26 cellular contexts compared by ENCODE assay signal in the genomic region with DNA sequence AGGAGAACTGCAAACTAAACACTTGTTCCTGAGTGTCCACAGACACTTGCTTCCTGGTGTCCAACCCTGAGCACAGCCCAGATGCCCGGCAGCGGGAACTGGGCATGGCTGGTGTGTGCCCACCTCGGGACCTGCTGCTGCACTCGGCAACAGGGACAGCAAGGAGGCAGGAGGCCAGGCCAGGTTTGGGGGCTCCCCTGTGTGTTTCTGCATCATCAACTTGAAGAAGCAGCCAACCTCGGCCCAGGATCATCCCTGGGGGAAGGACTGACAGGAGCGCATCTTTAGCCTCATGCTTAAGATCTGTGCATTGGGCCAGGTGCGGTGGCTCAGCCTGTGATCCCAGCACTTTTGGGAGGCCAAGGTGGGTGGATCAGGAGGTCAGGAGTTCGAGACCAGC.
"Had no signal": no experiment of that assay in that cellular context is flagged by ENCODE, and none has a peak within 500 bp of the region (broad histone marks: within the 10 kb centered on the region; RNA-seq: fewer than 3 reads in every experiment).

No MANE protein-coding gene starts in this region.

- H3K9me3 Mint-ChIP-seq: effector memory CD8-positive, alpha-beta T cell; immature natural killer cell; natural killer cell; neural progenitor cell; stimulated activated memory B cell treated with anti-CD40 and anti-IgM and Interleukin-4, amounts not matched to agents 10 μg/mL and 1 μg/mL and 100 μg/mL, for 72 hours had no signal

- H3K4me3 Mint-ChIP-seq: effector memory CD8-positive, alpha-beta T cell; immature natural killer cell; natural killer cell; neural progenitor cell; stimulated activated memory B cell treated with anti-CD40 and anti-IgM and Interleukin-4, amounts not matched to agents 10 μg/mL and 1 μg/mL and 100 μg/mL, for 72 hours had no signal

- H3K36me3 Mint-ChIP-seq: natural killer cell had no signal

- ATAC-seq: effector memory CD8-positive, alpha-beta T cell; heart right ventricle; lower lobe of right lung; natural killer cell; stimulated activated memory B cell treated with anti-CD40 and anti-IgM and Interleukin-4, amounts not matched to agents 10 μg/mL and 1 μg/mL and 100 μg/mL, for 72 hours; stimulated activated naive CD8-positive, alpha-beta T cell treated with anti-CD3 and anti-CD28 coated beads, Interleukin-15, Interleukin-2, amounts not matched to agents 100 U/mL and 50 U/mL, for 24 hours had no signal

- H3K27me3 Mint-ChIP-seq: effector memory CD8-positive, alpha-beta T cell; stimulated activated memory B cell treated with anti-CD40 and anti-IgM and Interleukin-4, amounts not matched to agents 10 μg/mL and 1 μg/mL and 100 μg/mL, for 72 hours had no signal

- H3K27ac Mint-ChIP-seq: immature natural killer cell; natural killer cell; stimulated activated memory B cell treated with anti-CD40 and anti-IgM and Interleukin-4, amounts not matched to agents 10 μg/mL and 1 μg/mL and 100 μg/mL, for 72 hours had no signal

- H3K27ac ChIP-seq: coronary artery, esophagus squamous epithelium, heart right ventricle, lower lobe of right lung, neural progenitor cell, prostate gland, right atrium auricular region, skin epidermis, spleen, thoracic aorta, tibial nerve, upper lobe of left lung had no signal

- DNase-seq: effector memory CD8-positive, alpha-beta T cell; erythroblast; esophagus squamous epithelium; foreskin melanocyte; glutamatergic neuron; heart right ventricle; hippocampal formation; immature natural killer cell; islet precursor cell; kidney glomerular epithelial cell; left ventricle myocardium superior; lower lobe of right lung; natural killer cell; spleen; stimulated activated CD4-positive, alpha-beta T cell treated with anti-CD3 and anti-CD28 coated beads, Interleukin-4, amount 100 ng/mL, for 4 hours; stimulated activated naive CD8-positive, alpha-beta T cell treated with anti-CD3 and anti-CD28 coated beads, Interleukin-15, Interleukin-2, amounts not matched to agents 100 U/mL and 50 U/mL, for 24 hours; substantia nigra; upper lobe of left lung had no signal

- H3K4me1 Mint-ChIP-seq: neural progenitor cell had no signal
